ENCODE assay signal across 8 cellular contexts in genomic region chr4:80365928-80366327, GRCh38. TPM values are rescaled to one million over a fixed set of nuclear protein-coding genes. Genes with fewer than 3 reads are reported as not detected.
DNase-seq lines count a peak whose midpoint lies in the region; ATAC-seq, FAIRE-seq and TF ChIP-seq lines count a peak whose summit lies in the region.

No MANE protein-coding gene starts in this region.

- H3K23ac ChIP-seq in mesendoderm (ENCODE audit: low read length) = no peak overlapping the region

- ATAC-seq in A549 = peak in 1 of 2 experiments; percentile 63; a peak in 3 of 6 replicates
- peak; percentile 91 for ATAC-seq in GM18498 (IDR thresholded peaks at IDR 0.05; ENCODE audit: unreplicated experiment)
- ATAC-seq in HG02970 (IDR thresholded peaks at IDR 0.05; ENCODE audit: low FRiP score, unreplicated experiment) = peak; percentile 72

- peak; percentile 27 to 48; a peak in 2 of 5 replicates for TF ChIP-seq RAD21 in A549 (conservative IDR thresholded peaks at IDR 0.05 in 1 of 2, IDR thresholded peaks at IDR 0.05 in 1 of 2)

- TF ChIP-seq POLR2A in A549 (IDR thresholded peaks at IDR 0.05; ENCODE audit: low read length) = no peak

- H2BK15ac ChIP-seq in mesendoderm (replicated peaks; ENCODE audit: low read depth) = no peak overlapping the region

- POLR2A ChIA-PET in A549 (lab: Yijun Ruan, JAX) = no interaction called here

- no peaks in the 10 kb centered on the region for H3K79me2 ChIP-seq in mesendoderm (ENCODE audit: control insufficient read depth, insufficient read depth, low read length)

- H2AK5ac ChIP-seq in mesendoderm (ENCODE audit: low read length) = no peak overlapping the region

- no peaks in the 10 kb centered on the region for H3K79me1 ChIP-seq in mesendoderm (ENCODE audit: low read length)

- peak; percentile 14; the same call in 1 of the 3 replicates for TF ChIP-seq CTCF in A549 (IDR thresholded peaks at IDR 0.05)

- no peak for FAIRE-seq in A549 (lab: Jason Lieb, UNC)

- H4K5ac ChIP-seq in mesendoderm (ENCODE audit: low read length) = no peak overlapping the region

- no peaks in the 10 kb centered on the region for H3K36me3 ChIP-seq in mesendoderm (ENCODE audit: control insufficient read depth, insufficient read depth, low read length)

- H3K9me3 ChIP-seq in A549 = no peaks in the 10 kb centered on the region

- H3K4me2 ChIP-seq in A549 (no peak overlapping the region), mesendoderm (ENCODE audit: low read length) (no peak overlapping the region)

- H3K27ac ChIP-seq in A549 (no peak overlapping the region), mesendoderm (ENCODE audit: low read depth, low read length) (no peak overlapping the region)

- H2BK120ac ChIP-seq in mesendoderm (ENCODE audit: low read depth, low read length) = no peak overlapping the region

- CTCF ChIA-PET in A549 (lab: Yijun Ruan, JAX) = interaction anchor here (1.3 to 1.9 kb wide), 3 partner anchors 674 to 986 kb away, joined by 3 to 5 read pairs (median 4); no protein-coding TSS in a partner anchor

- H3K4me3 ChIP-seq in A549 (no peak overlapping the region), mesendoderm (ENCODE audit: low read length) (no peak overlapping the region)

- WGBS in A549 (ENCODE audit: missing lambda C conversion rate) = 0% methylated on average over 1 of the region's 1 CpG
- WGBS in mesendoderm (ENCODE audit: extremely low coverage, insufficient coverage, low lambda C conversion rate) = no CpG with 5 or more reads among the region's 1 CpG

- H4K8ac ChIP-seq in mesendoderm (ENCODE audit: low read depth, low read length) = no peak overlapping the region

- no peak overlapping the region for H2BK5ac ChIP-seq in mesendoderm (ENCODE audit: low read length)

- H3K56ac ChIP-seq in mesendoderm (ENCODE audit: low read length) = no peak overlapping the region

- no peaks in the 10 kb centered on the region for H3K27me3 ChIP-seq in mesendoderm (ENCODE audit: insufficient read depth, low read length, poor library complexity)

- no peak overlapping the region for H3K18ac ChIP-seq in mesendoderm (ENCODE audit: low read length)

- H3K4me1 ChIP-seq in A549 (no peaks in the 10 kb centered on the region), mesendoderm (ENCODE audit: control insufficient read depth, low read depth, low read length) (no peaks in the 10 kb centered on the region)

- TF ChIP-seq EP300 in A549 (IDR thresholded peaks at IDR 0.05) = no peak

- H3K9ac ChIP-seq in mesendoderm (ENCODE audit: low read length) = no peak overlapping the region

- DNase-seq in A549 (ENCODE audit: low read depth in 1 of 2, low spot score in 1 of 2) = peak; percentile 7 to 14
- peak; percentile 74 for DNase-seq in NCI-H2171 treated with DMSO at 0.1 percent for 48 hours (lab: John Stamatoyannopoulos, UW)
- DNase-seq in activated CD4-positive, alpha-beta T cell treated with anti-CD3 and anti-CD28 coated beads for 1 hour = peak; percentile 23
- peak; percentile 26 for DNase-seq in effector CD4-positive, alpha-beta T cell
- peak; percentile 63 for DNase-seq in mesendoderm
- DNase-seq in stimulated activated naive CD4-positive, alpha-beta T cell treated with Interleukin-2 at 50 U/mL for 16 hours (lab: John Stamatoyannopoulos, UW) = peak; percentile 3

- H3K4ac ChIP-seq in mesendoderm (ENCODE audit: low read depth, low read length) = no peak overlapping the region

TF ChIP-seq in A549, 52 proteins besides CTCF, POLR2A, EP300 and RAD21:
- TF ChIP-seq CEBPB (IDR thresholded peaks at IDR 0.05) (no peak), HOXB13 (CRISPR knock-in tag; IDR thresholded peaks at IDR 0.05; ENCODE audit: low read depth) (no peak), SREBF2 (IDR thresholded peaks at IDR 0.05) (no peak), ZSCAN20 (CRISPR knock-in tag; IDR thresholded peaks at IDR 0.05) (no peak), CBX2 (IDR thresholded peaks at IDR 0.05; ENCODE audit: borderline replicate concordance, low read depth) (no peak), EHMT2 (IDR thresholded peaks at IDR 0.05; ENCODE audit: low read depth) (no peak), BCL3 (IDR thresholded peaks at IDR 0.05) (no peak), RCOR1 (IDR thresholded peaks at IDR 0.05; ENCODE audit: low read depth, low read length) (no peak), CHD2 (IDR thresholded peaks at IDR 0.05; ENCODE audit: low read length, partially characterized antibody) (no peak), HMGXB4 (CRISPR knock-in tag; IDR thresholded peaks at IDR 0.05; ENCODE audit: borderline replicate concordance) (no peak), RNF2 (IDR thresholded peaks at IDR 0.05; ENCODE audit: borderline replicate concordance, low read depth) (no peak), MAZ (IDR thresholded peaks at IDR 0.05; ENCODE audit: borderline replicate concordance, low read depth, low read length) (no peak)
- TF ChIP-seq, protein P1, sequence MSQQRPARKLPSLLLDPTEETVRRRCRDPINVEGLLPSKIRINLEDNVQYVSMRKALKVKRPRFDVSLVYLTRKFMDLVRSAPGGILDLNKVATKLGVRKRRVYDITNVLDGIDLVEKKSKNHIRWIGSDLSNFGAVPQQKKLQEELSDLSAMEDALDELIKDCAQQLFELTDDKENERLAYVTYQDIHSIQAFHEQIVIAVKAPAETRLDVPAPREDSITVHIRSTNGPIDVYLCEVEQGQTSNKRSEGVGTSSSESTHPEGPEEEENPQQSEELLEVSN (IDR thresholded peaks at IDR 0.05; ENCODE audit: borderline replicate concordance, low read depth) = no peak

RNA-seq across cellular contexts. Expression of gene CFAP299, which starts 30.4 kb away (rescaled TPM):
- polyA plus RNA-seq in A549 (2011; rRNA removed) (not detected in 2 replicates), A549 (2017; fragmentation: RNase III; extraction: RNeasy Plus Mini Kit Qiagen cat#74134 plus additional on column Dnase treatment) (not detected in 3 replicates)
- polyA plus RNA-seq in A549 (2012; cell fraction: cytosol; rRNA removed) = not detected in 2 replicates
- polyA plus RNA-seq in A549 (2012; cell fraction: nucleus; rRNA removed) = not detected in 2 replicates
- not detected in 2 replicates for polyA minus RNA-seq in A549 (2011; rRNA and poly(A)+ RNA removed)
- not detected for polyA plus RNA-seq in mesendoderm (2013, experiment 1 of 2)
- polyA plus RNA-seq in mesendoderm (2013, experiment 2 of 2) = not detected

Comparison
In these comparisons a context has a peak if more than half of its experiments do, and no peak if none do; other contexts are left out.
1. DNase-seq: peak in every context shown above with its lines; median percentile 74 in NCI-H2171 treated with DMSO at 0.1 percent for 48 hours; 63 in mesendoderm; 26 in effector CD4-positive, alpha-beta T cell; 23 in activated CD4-positive, alpha-beta T cell treated with anti-CD3 and anti-CD28 coated beads for 1 hour; 10 in A549; 3 in stimulated activated naive CD4-positive, alpha-beta T cell treated with Interleukin-2 at 50 U/mL for 16 hours.